In the genomic region with DNA sequence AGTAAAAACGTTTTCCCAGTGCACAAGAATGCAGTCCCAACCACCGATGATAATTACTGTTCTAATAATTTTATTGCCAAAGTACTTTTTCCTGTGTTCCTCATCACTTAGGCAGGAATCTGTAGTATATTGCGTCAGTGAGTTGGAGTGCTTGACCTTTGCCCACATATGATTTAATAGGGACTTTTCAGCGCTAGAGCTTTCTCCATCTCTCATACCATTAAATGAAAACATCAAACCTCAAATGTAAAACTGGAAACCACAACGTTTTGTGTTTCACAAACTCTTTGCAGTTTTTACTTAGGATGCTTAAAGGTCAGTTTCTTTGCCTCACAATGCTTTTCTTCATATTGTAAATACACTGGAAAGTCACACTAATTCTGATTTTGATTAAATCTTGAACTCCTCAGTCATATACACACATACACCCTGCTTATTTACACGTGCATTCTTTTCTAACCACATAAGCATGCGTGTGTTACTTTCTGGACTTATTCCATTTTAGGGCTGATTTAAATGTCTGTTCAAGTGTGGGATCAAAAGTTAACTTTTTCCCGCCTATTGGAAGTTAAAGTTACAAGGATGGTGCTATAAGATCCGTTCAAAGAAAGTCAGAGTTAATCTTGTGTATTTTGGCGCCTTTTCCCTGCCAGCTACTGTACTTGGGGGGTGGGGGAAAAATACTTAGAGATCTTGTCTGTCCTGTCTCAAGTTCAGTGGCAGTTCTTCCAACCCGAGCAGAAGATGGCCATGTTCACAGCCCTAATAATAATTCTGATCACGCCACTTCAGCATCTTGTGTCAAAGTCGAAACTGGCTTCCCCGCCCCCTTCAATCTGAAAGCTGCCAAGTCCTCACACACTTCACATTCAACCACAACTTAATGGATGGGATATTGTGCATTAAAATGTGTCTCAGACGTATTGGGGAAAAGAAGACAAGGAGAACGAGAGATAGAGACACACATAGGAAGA, we compare ENCODE assay signal across 1 cellular context.
TF ChIP-seq lines count a peak whose summit lies in the region.

No MANE protein-coding gene starts in this region.

TF ChIP-seq in HEK293, 187 proteins besides CTCF, POLR2A, EP300 and RAD21 (continued from another document and continues in another):
- TF ChIP-seq, protein P1, sequence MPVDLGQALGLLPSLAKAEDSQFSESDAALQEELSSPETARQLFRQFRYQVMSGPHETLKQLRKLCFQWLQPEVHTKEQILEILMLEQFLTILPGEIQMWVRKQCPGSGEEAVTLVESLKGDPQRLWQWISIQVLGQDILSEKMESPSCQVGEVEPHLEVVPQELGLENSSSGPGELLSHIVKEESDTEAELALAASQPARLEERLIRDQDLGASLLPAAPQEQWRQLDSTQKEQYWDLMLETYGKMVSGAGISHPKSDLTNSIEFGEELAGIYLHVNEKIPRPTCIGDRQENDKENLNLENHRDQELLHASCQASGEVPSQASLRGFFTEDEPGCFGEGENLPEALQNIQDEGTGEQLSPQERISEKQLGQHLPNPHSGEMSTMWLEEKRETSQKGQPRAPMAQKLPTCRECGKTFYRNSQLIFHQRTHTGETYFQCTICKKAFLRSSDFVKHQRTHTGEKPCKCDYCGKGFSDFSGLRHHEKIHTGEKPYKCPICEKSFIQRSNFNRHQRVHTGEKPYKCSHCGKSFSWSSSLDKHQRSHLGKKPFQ (tag by site-specific recombination; IDR thresholded peaks at IDR 0.05) = peak; percentile 11; the same call in 1 of the 2 replicates
- TF ChIP-seq, protein P2, sequence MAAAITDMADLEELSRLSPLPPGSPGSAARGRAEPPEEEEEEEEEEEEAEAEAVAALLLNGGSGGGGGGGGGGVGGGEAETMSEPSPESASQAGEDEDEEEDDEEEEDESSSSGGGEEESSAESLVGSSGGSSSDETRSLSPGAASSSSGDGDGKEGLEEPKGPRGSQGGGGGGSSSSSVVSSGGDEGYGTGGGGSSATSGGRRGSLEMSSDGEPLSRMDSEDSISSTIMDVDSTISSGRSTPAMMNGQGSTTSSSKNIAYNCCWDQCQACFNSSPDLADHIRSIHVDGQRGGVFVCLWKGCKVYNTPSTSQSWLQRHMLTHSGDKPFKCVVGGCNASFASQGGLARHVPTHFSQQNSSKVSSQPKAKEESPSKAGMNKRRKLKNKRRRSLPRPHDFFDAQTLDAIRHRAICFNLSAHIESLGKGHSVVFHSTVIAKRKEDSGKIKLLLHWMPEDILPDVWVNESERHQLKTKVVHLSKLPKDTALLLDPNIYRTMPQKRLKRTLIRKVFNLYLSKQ (tag by site-specific recombination; IDR thresholded peaks at IDR 0.05; ENCODE audit: borderline replicate concordance) = no peak
- TF ChIP-seq ZNF23 (tag by site-specific recombination; IDR thresholded peaks at IDR 0.05; ENCODE audit: borderline replicate concordance) (no peak), ZNF174 (tag by site-specific recombination; IDR thresholded peaks at IDR 0.05) (no peak), ZNF138 (tag by site-specific recombination; IDR thresholded peaks at IDR 0.05; ENCODE audit: borderline replicate concordance) (no peak), SP2 (tag by site-specific recombination; IDR thresholded peaks at IDR 0.05) (peak; percentile 17), OSR2 (tag by site-specific recombination; IDR thresholded peaks at IDR 0.05) (peak; percentile 89), ZSCAN30 (tag by site-specific recombination; IDR thresholded peaks at IDR 0.05) (peak; percentile 28; the same call in 1 of the 2 replicates), ZNF24 (tag by site-specific recombination; IDR thresholded peaks at IDR 0.05) (peak; percentile 70), IKZF3 (tag by site-specific recombination; IDR thresholded peaks at IDR 0.05) (peak; percentile 92), ZNF221 (tag by site-specific recombination; IDR thresholded peaks at IDR 0.05; ENCODE audit: borderline replicate concordance) (no peak), ZNF16 (tag by site-specific recombination; IDR thresholded peaks at IDR 0.05; ENCODE audit: low read depth) (no peak), ZNF76 (tag by site-specific recombination; IDR thresholded peaks at IDR 0.05; ENCODE audit: borderline replicate concordance, low read depth) (no peak), SCRT2 (tag by site-specific recombination; IDR thresholded peaks at IDR 0.05) (no peak), ZNF660 (tag by site-specific recombination; IDR thresholded peaks at IDR 0.05) (0 out of 2 replicates have a peak, but pooled peaks have one; percentile 13), ZNF529 (tag by site-specific recombination; IDR thresholded peaks at IDR 0.05; ENCODE audit: insufficient replicate concordance) (no peak), SP3 (tag by site-specific recombination; IDR thresholded peaks at IDR 0.05) (no peak), ZFHX2 (tag by site-specific recombination; conservative IDR thresholded peaks at IDR 0.05) (no peak), SALL2 (tag by site-specific recombination; IDR thresholded peaks at IDR 0.05; ENCODE audit: borderline replicate concordance) (no peak)
- TF ChIP-seq, protein P3, sequence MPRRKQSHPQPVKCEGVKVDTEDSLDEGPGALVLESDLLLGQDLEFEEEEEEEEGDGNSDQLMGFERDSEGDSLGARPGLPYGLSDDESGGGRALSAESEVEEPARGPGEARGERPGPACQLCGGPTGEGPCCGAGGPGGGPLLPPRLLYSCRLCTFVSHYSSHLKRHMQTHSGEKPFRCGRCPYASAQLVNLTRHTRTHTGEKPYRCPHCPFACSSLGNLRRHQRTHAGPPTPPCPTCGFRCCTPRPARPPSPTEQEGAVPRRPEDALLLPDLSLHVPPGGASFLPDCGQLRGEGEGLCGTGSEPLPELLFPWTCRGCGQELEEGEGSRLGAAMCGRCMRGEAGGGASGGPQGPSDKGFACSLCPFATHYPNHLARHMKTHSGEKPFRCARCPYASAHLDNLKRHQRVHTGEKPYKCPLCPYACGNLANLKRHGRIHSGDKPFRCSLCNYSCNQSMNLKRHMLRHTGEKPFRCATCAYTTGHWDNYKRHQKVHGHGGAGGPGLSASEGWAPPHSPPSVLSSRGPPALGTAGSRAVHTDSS (tag by site-specific recombination; IDR thresholded peaks at IDR 0.05) = peak; percentile 22; the same call in 1 of the 2 replicates
- TF ChIP-seq, protein P4, sequence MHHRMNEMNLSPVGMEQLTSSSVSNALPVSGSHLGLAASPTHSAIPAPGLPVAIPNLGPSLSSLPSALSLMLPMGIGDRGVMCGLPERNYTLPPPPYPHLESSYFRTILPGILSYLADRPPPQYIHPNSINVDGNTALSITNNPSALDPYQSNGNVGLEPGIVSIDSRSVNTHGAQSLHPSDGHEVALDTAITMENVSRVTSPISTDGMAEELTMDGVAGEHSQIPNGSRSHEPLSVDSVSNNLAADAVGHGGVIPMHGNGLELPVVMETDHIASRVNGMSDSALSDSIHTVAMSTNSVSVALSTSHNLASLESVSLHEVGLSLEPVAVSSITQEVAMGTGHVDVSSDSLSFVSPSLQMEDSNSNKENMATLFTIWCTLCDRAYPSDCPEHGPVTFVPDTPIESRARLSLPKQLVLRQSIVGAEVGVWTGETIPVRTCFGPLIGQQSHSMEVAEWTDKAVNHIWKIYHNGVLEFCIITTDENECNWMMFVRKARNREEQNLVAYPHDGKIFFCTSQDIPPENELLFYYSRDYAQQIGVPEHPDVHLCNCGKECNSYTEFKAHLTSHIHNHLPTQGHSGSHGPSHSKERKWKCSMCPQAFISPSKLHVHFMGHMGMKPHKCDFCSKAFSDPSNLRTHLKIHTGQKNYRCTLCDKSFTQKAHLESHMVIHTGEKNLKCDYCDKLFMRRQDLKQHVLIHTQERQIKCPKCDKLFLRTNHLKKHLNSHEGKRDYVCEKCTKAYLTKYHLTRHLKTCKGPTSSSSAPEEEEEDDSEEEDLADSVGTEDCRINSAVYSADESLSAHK (tag by site-specific recombination; IDR thresholded peaks at IDR 0.05) = peak; percentile 74
- TF ChIP-seq, protein P5, sequence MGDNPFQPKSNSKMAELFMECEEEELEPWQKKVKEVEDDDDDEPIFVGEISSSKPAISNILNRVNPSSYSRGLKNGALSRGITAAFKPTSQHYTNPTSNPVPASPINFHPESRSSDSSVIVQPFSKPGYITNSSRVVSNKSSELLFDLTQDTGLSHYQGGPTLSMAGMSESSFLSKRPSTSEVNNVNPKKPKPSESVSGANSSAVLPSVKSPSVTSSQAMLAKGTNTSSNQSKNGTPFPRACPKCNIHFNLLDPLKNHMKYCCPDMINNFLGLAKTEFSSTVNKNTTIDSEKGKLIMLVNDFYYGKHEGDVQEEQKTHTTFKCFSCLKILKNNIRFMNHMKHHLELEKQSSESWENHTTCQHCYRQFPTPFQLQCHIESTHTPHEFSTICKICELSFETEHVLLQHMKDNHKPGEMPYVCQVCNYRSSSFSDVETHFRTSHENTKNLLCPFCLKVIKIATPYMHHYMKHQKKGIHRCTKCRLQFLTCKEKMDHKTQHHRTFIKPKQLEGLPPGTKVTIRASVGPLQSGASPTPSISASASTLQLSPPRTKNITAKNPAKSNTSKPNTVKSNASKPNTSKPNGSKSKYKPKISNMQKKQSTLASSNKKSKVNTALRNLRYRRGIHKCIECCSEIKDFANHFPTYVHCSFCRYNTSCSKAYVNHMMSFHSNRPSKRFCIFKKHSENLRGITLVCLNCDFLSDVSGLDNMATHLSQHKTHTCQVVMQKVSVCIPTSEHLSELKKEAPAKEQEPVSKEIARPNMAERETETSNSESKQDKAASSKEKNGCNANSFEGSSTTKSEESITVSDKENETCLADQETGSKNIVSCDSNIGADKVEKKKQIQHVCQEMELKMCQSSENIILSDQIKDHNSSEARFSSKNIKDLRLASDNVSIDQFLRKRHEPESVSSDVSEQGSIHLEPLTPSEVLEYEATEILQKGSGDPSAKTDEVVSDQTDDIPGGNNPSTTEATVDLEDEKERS (tag by site-specific recombination; IDR thresholded peaks at IDR 0.05) = no peak
- TF ChIP-seq, protein P6, sequence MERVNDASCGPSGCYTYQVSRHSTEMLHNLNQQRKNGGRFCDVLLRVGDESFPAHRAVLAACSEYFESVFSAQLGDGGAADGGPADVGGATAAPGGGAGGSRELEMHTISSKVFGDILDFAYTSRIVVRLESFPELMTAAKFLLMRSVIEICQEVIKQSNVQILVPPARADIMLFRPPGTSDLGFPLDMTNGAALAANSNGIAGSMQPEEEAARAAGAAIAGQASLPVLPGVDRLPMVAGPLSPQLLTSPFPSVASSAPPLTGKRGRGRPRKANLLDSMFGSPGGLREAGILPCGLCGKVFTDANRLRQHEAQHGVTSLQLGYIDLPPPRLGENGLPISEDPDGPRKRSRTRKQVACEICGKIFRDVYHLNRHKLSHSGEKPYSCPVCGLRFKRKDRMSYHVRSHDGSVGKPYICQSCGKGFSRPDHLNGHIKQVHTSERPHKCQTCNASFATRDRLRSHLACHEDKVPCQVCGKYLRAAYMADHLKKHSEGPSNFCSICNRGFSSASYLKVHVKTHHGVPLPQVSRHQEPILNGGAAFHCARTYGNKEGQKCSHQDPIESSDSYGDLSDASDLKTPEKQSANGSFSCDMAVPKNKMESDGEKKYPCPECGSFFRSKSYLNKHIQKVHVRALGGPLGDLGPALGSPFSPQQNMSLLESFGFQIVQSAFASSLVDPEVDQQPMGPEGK (tag by site-specific recombination; IDR thresholded peaks at IDR 0.05) = 0 out of 2 replicates have a peak, but pooled peaks have one; percentile 13
- TF ChIP-seq, protein P7, sequence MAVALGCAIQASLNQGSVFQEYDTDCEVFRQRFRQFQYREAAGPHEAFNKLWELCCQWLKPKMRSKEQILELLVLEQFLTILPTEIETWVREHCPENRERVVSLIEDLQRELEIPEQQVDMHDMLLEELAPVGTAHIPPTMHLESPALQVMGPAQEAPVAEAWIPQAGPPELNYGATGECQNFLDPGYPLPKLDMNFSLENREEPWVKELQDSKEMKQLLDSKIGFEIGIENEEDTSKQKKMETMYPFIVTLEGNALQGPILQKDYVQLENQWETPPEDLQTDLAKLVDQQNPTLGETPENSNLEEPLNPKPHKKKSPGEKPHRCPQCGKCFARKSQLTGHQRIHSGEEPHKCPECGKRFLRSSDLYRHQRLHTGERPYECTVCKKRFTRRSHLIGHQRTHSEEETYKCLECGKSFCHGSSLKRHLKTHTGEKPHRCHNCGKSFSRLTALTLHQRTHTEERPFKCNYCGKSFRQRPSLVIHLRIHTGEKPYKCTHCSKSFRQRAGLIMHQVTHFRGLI (tag by site-specific recombination; IDR thresholded peaks at IDR 0.05) = no peak
- TF ChIP-seq, protein P8, sequence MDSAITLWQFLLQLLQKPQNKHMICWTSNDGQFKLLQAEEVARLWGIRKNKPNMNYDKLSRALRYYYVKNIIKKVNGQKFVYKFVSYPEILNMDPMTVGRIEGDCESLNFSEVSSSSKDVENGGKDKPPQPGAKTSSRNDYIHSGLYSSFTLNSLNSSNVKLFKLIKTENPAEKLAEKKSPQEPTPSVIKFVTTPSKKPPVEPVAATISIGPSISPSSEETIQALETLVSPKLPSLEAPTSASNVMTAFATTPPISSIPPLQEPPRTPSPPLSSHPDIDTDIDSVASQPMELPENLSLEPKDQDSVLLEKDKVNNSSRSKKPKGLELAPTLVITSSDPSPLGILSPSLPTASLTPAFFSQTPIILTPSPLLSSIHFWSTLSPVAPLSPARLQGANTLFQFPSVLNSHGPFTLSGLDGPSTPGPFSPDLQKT (IDR thresholded peaks at IDR 0.05; ENCODE audit: borderline replicate concordance, low read depth, low read length) = no peak
- TF ChIP-seq, protein P9, sequence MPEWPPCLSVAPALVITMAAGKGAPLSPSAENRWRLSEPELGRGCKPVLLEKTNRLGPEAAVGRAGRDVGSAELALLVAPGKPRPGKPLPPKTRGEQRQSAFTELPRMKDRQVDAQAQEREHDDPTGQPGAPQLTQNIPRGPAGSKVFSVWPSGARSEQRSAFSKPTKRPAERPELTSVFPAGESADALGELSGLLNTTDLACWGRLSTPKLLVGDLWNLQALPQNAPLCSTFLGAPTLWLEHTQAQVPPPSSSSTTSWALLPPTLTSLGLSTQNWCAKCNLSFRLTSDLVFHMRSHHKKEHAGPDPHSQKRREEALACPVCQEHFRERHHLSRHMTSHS (tag by site-specific recombination; IDR thresholded peaks at IDR 0.05) = no peak
